8 cellular contexts compared by ENCODE assay signal in the genomic region with DNA sequence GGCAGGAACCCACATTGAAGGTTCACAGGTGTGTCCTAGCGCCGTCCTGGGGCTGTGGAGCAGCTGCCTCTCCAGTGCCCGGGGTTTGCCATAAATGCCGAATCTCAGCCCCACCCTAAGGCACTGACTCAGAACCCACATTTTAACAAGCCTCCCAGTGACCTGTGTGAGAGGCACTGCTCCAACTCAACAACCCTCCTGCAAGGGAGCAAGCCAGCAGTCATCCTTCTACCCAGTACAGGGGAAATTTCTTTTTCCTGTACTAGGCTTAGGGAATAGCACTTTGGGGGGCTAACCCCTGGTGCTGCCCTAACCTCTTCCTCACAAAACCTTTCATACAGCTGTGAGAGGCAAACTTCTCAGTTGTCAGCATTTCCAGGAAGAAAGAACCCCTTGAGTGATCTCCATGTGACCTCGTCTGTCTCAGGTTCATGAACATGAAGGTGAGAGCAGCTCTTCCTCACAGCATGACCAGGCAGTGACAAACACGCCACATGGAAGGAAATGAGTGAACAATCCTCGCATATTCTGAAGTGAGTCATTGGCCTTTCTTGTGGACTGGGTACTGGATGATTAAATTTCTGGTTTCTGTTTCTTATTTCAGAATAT. TPM values are rescaled to one million over a fixed set of nuclear protein-coding genes. Genes with fewer than 3 reads are reported as not detected.
DNase-seq lines count a peak whose midpoint lies in the region; ATAC-seq and TF ChIP-seq lines count a peak whose summit lies in the region.

No MANE protein-coding gene starts in this region.

- H3K36me3 ChIP-seq in uterus = no peaks in the 10 kb centered on the region

- no peak overlapping the region for H3K4me3 ChIP-seq in uterus

- H3K4me3 Mint-ChIP-seq in activated naive CD4-positive, alpha-beta T cell treated with anti-CD3 and anti-CD28 coated beads for 36 hours = no peak overlapping the region

- H3K27me3 ChIP-seq in uterus = no peaks in the 10 kb centered on the region

- peak overlapping the region in 1 of 2 donors; percentile 25 for H3K27ac ChIP-seq in uterus

- ATAC-seq in GM19463 (IDR thresholded peaks at IDR 0.05; ENCODE audit: unreplicated experiment) = peak; percentile 82
- peak; percentile 85 for ATAC-seq in HG03457 (IDR thresholded peaks at IDR 0.05; ENCODE audit: unreplicated experiment)

- no peaks in the 10 kb centered on the region for H3K4me1 ChIP-seq in uterus

- H3K9me3 Mint-ChIP-seq in activated naive CD4-positive, alpha-beta T cell treated with anti-CD3 and anti-CD28 coated beads for 36 hours = no peaks in the 10 kb centered on the region

- TF ChIP-seq CTCF in uterus (IDR thresholded peaks at IDR 0.05) = no peak

- DNase-seq in DMS79 (lab: John Stamatoyannopoulos, UW) = peak; percentile 9
- peak; percentile 77 for DNase-seq in activated naive CD4-positive, alpha-beta T cell treated with anti-CD3 and anti-CD28 coated beads for 36 hours
- DNase-seq in lung microvascular endothelial cell (ENCODE audit: low read depth in 2 of 2) = peak; percentile 65 to 90
- no peak for DNase-seq in NCI-H1048 (lab: John Stamatoyannopoulos, UW)
- no peak for DNase-seq in cerebellar cortex (ENCODE audit: low spot score)
- no peak for DNase-seq in uterus

- H3K36me3 Mint-ChIP-seq in activated naive CD4-positive, alpha-beta T cell treated with anti-CD3 and anti-CD28 coated beads for 36 hours (ENCODE audit: low read depth) = no peaks in the 10 kb centered on the region

- H3K27ac Mint-ChIP-seq in activated naive CD4-positive, alpha-beta T cell treated with anti-CD3 and anti-CD28 coated beads for 36 hours = peak overlapping the region; percentile 57

- H3K9me3 ChIP-seq in uterus = no peaks in the 10 kb centered on the region

- intact Hi-C loops in activated naive CD4-positive, alpha-beta T cell treated with anti-CD3 and anti-CD28 coated beads for 36 hours (cut with micrococcal nuclease) = loop anchor here (1.0 to 10.0 kb wide), 13 partner anchors 15 to 852 kb away; a partner anchor contains a TSS
- intact Hi-C loops in uterus (cut with DNase I; ENCODE audit: low total_unique reads) = no loop called here

- H3K27me3 Mint-ChIP-seq in activated naive CD4-positive, alpha-beta T cell treated with anti-CD3 and anti-CD28 coated beads for 36 hours (ENCODE audit: low read depth) = peaks cover 11% of the 10 kb centered on the region

- TF ChIP-seq POLR2A in uterus (IDR thresholded peaks at IDR 0.05) = no peak

- CTCF ChIA-PET in activated naive CD4-positive, alpha-beta T cell treated with anti-CD3 and anti-CD28 coated beads for 36 hours (lab: Charles Lee) = interaction anchor here (1.0 to 2.3 kb wide), 6 partner anchors 11 to 153 kb away, joined by 3 to 6 read pairs (median 5); a partner anchor contains a TSS

- H3K4me1 Mint-ChIP-seq in activated naive CD4-positive, alpha-beta T cell treated with anti-CD3 and anti-CD28 coated beads for 36 hours (ENCODE audit: low read depth) = peaks cover 15% of the 10 kb centered on the region

RNA-seq across cellular contexts. Expression of a gene that starts 11.4 kb away (rescaled TPM):
- total RNA-seq in activated naive CD4-positive, alpha-beta T cell treated with anti-CD3 and anti-CD28 coated beads for 36 hours = under 1 TPM; 0.42 to 0.55 TPM
- total RNA-seq in lung microvascular endothelial cell = 24.6 and 34.1 TPM in 2 replicates
- total RNA-seq in uterus = 10 to 100 TPM in 3 of 4 donors, 1 to 10 TPM in 1; 8.5 to 56.8 (median 20.2) TPM

Comparison
In these comparisons a context has a peak if more than half of its experiments do, and no peak if none do; other contexts are left out.
1. DNase-seq: peak in DMS79 (single experiment), activated naive CD4-positive, alpha-beta T cell treated with anti-CD3 and anti-CD28 coated beads for 36 hours (single experiment) and lung microvascular endothelial cell (2 of 2); none in NCI-H1048 (single experiment), cerebellar cortex (single experiment) and uterus (0 of 2).
2. RNA of a gene that starts 11.4 kb away (total RNA-seq): 24.6 to 34.1 TPM in lung microvascular endothelial cell and 8.5 to 56.8 TPM in uterus; 0.42 to 0.55 TPM in activated naive CD4-positive, alpha-beta T cell treated with anti-CD3 and anti-CD28 coated beads for 36 hours; every median in the first group is over 4 times any median in the second.